ENCODE assay signal across 12 cellular contexts in the genomic region with DNA sequence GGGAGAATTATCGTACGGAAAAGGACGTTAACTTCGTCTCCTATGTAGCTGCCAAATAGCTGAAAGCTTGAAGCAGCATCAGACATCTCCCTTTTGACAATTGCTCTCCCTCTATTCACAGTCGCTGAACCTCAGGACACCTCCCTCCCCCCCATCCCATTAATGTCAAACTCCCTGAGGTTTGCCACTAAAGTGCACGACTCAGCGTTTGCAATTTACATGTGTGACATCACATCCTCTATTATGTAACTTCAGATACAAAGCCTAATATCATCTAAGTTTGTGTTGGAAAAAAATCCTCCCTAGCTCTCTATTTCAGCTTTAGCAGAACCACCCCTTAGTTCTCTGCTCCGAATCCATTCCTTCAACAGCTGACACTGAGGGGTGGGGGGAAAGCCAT.
DNase-seq lines count a peak whose midpoint lies in the region.
"Had no signal": no experiment of that assay in that cellular context is flagged by ENCODE, and none has a peak within 500 bp of the region (broad histone marks: within the 10 kb centered on the region; RNA-seq: fewer than 3 reads in every experiment).

No MANE protein-coding gene starts in this region.

- no peak overlapping the region for H3K9ac ChIP-seq in rectal smooth muscle tissue (ENCODE audit: low read length)

- DNase-seq in activated CD4-positive, alpha-beta T cell treated with anti-CD3 and anti-CD28 coated beads, Interleukin-2, amount 50 U/mL, for 1 hour, result peak; percentile 25
- no peak for DNase-seq in activated CD4-positive, alpha-beta T cell treated with anti-CD3 and anti-CD28 coated beads for 1 hour
- DNase-seq in KBM-7, result peak; percentile 8
- DNase-seq in effector CD4-positive, alpha-beta T cell, result peak; percentile 27
- no peak for DNase-seq in HuH-7 (ENCODE audit: low spot score)
- DNase-seq in activated effector memory CD4-positive, alpha-beta T cell treated with anti-CD3 and anti-CD28 coated beads, Interleukin-2, amount 50 U/mL, for 16 hours, result no peak
- DNase-seq in NOMO-1 treated with DMSO at 0.1 percent for 48 hours (lab: John Stamatoyannopoulos, UW; ENCODE audit: unreplicated experiment), result no peak
- DNase-seq: ACHN; GDM1; NCI-H1092; NK-92 treated with Interleukin-12 subunit alpha and Interleukin-12 subunit beta, amount 100 ng/mL, for 24 hours had no signal

- H3K27me3 ChIP-seq in rectal smooth muscle tissue (ENCODE audit: control insufficient read depth, insufficient read depth, low read length), result no peaks in the 10 kb centered on the region

- no peaks in the 10 kb centered on the region for H3K4me1 ChIP-seq in rectal smooth muscle tissue (ENCODE audit: control insufficient read depth, insufficient read depth, low read length)

- in situ Hi-C loops in KBM-7 (cut with MboI; ENCODE audit: low pct_unique_long_range_greater_than_20kb, low sequenced_read_pairs), result no loop called here

- no peak overlapping the region for H3K27ac ChIP-seq in rectal smooth muscle tissue (ENCODE audit: low read depth, low read length)

- peak overlapping the region; percentile 35 for H3K4me3 ChIP-seq in rectal smooth muscle tissue (ENCODE audit: low read length)

- no peaks in the 10 kb centered on the region for H3K36me3 ChIP-seq in rectal smooth muscle tissue (ENCODE audit: control insufficient read depth, insufficient read depth, low read length)

Comparison
In these comparisons a context has a peak if more than half of its experiments do, and no peak if none do; other contexts are left out.
1. DNase-seq: peak in activated CD4-positive, alpha-beta T cell treated with anti-CD3 and anti-CD28 coated beads, Interleukin-2, amount 50 U/mL, for 1 hour (single experiment), KBM-7 (single experiment) and effector CD4-positive, alpha-beta T cell (single experiment); none in activated CD4-positive, alpha-beta T cell treated with anti-CD3 and anti-CD28 coated beads for 1 hour (single experiment), HuH-7 (single experiment), activated effector memory CD4-positive, alpha-beta T cell treated with anti-CD3 and anti-CD28 coated beads, Interleukin-2, amount 50 U/mL, for 16 hours (single experiment) and NOMO-1 treated with DMSO at 0.1 percent for 48 hours (single experiment).